ENCODE assay signal across 8 cellular contexts in genomic region chr1:197774691-197775281, GRCh38. TPM values are rescaled to one million over a fixed set of nuclear protein-coding genes. Genes with fewer than 3 reads are reported as not detected.
DNase-seq lines count a peak whose midpoint lies in the region; ATAC-seq and TF ChIP-seq lines count a peak whose summit lies in the region.

No MANE protein-coding gene starts in this region.

- DNase-seq in CD4-positive, CD25-positive, alpha-beta regulatory T cell = peak; percentile 35 to 67 (median 46)
- DNase-seq in T-helper 22 cell (ENCODE audit: low read depth) (peak; percentile 36), iPS-NIHi7 (ENCODE audit: extremely low spot score) (peak; percentile 52), DMS153 (lab: John Stamatoyannopoulos, UW) (no peak)
- DNase-seq in stimulated activated CD4-positive, alpha-beta T cell treated with anti-CD3 and anti-CD28 coated beads, Interleukin-15, amount 100 ng/mL, for 24 hours = peak; percentile 66

- H3K27me3 Mint-ChIP-seq in CD4-positive, CD25-positive, alpha-beta regulatory T cell = no peaks in the 10 kb centered on the region
- peaks cover 7% of the 10 kb centered on the region for H3K27me3 Mint-ChIP-seq in brain

- H3K4me1 ChIP-seq in CD4-positive, CD25-positive, alpha-beta regulatory T cell (ENCODE audit: control insufficient read depth, insufficient read depth, low read length, poor library complexity, severe bottlenecking) = peaks cover 68% of the 10 kb centered on the region

- peak overlapping the region; percentile 99 for H3K4me3 ChIP-seq in CD4-positive, CD25-positive, alpha-beta regulatory T cell (ENCODE audit: low read depth, low read length)

- H3K9me3 ChIP-seq in CD4-positive, CD25-positive, alpha-beta regulatory T cell (ENCODE audit: control insufficient read depth in 2 of 2, low read length in 2 of 2) = no peaks in the 10 kb centered on the region

- H3K27me3 ChIP-seq in CD4-positive, CD25-positive, alpha-beta regulatory T cell (ENCODE audit: control insufficient read depth, insufficient read depth, low read length) = no peaks in the 10 kb centered on the region

- ATAC-seq in CD4-positive, CD25-positive, alpha-beta regulatory T cell (ENCODE audit: low read depth in 2 of 2) = peak; percentile 24 to 30
- peak; percentile 34 for ATAC-seq in GM19395 (IDR thresholded peaks at IDR 0.05; ENCODE audit: unreplicated experiment)
- peak; percentile 35 for ATAC-seq in HG03457 (IDR thresholded peaks at IDR 0.05; ENCODE audit: unreplicated experiment)

- H3K4me3 Mint-ChIP-seq in CD4-positive, CD25-positive, alpha-beta regulatory T cell = peak overlapping the region; percentile 90 to 95 (median 94)
- H3K4me3 Mint-ChIP-seq in brain = peak overlapping the region; percentile 86 to 93 (median 88)

- H3K9me3 Mint-ChIP-seq in CD4-positive, CD25-positive, alpha-beta regulatory T cell = no peaks in the 10 kb centered on the region
- H3K9me3 Mint-ChIP-seq in brain = peaks cover 0 to 7% (median 0%) of the 10 kb centered on the region in 5 experiments

- peak overlapping the region; percentile 87 for H3K27ac ChIP-seq in CD4-positive, CD25-positive, alpha-beta regulatory T cell (ENCODE audit: insufficient read depth, low read length, poor library complexity, severe bottlenecking)

- no peak for TF ChIP-seq CTCF in brain (conservative IDR thresholded peaks at IDR 0.05)

- peak overlapping the region; percentile 64 to 93 (median 82) for H3K27ac Mint-ChIP-seq in CD4-positive, CD25-positive, alpha-beta regulatory T cell
- peak overlapping the region; percentile 73 to 90 (median 84) for H3K27ac Mint-ChIP-seq in brain

- H3K36me3 ChIP-seq in CD4-positive, CD25-positive, alpha-beta regulatory T cell (ENCODE audit: control insufficient read depth, insufficient read depth, low read length) = peaks cover 7% of the 10 kb centered on the region

- H3K36me3 Mint-ChIP-seq in CD4-positive, CD25-positive, alpha-beta regulatory T cell = peaks cover 6% of the 10 kb centered on the region
- no peaks in the 10 kb centered on the region for H3K36me3 Mint-ChIP-seq in brain

- H3K4me1 Mint-ChIP-seq in CD4-positive, CD25-positive, alpha-beta regulatory T cell = peaks cover 51 to 76% (median 59%) of the 10 kb centered on the region in 4 donors
- H3K4me1 Mint-ChIP-seq in brain = peaks cover 42% of the 10 kb centered on the region

RNA-seq across cellular contexts. Expression of gene DENND1B, which starts 0.5 kb away (rescaled TPM):
- 45.5 TPM for total RNA-seq in CD4-positive, CD25-positive, alpha-beta regulatory T cell
- polyA plus RNA-seq in CD4-positive, CD25-positive, alpha-beta regulatory T cell = 10 to 100 TPM; 13.8 to 20.9 (median 16.5) TPM
- 0.34 TPM for polyA plus RNA-seq in brain (ENCODE audit: insufficient read depth, low read depth, low replicate concordance)

Comparison
In these comparisons a context has a peak if more than half of its experiments do, and no peak if none do; other contexts are left out.
1. RNA of gene DENND1B, which starts 0.5 kb away (polyA plus RNA-seq): 13.8 to 20.9 TPM in CD4-positive, CD25-positive, alpha-beta regulatory T cell; 0.34 TPM in brain (single experiment); every median in the first group is over 10 times any median in the second.
2. Peak in every context shown above with its lines, with median percentiles within 50 percentile points of each other: ATAC-seq.